8 cellular contexts compared by ENCODE assay signal in genomic region chr7:129376076-129376777, GRCh38. TPM values are rescaled to one million over a fixed set of nuclear protein-coding genes. Genes with fewer than 3 reads are reported as not detected.
A peak's percentile ranks its signal among the peaks of the same experiment; 100 is the strongest.
DNase-seq lines count a peak whose midpoint lies in the region; ATAC-seq and TF ChIP-seq lines count a peak whose summit lies in the region.

No MANE protein-coding gene starts in this region.

- no peak overlapping the region for H3K4me3 ChIP-seq in Panc1 (ENCODE audit: low read depth in 2 of 2, low read length in 2 of 2)

- no peaks in the 10 kb centered on the region for H3K27me3 ChIP-seq in Panc1 (ENCODE audit: control insufficient read depth, insufficient read depth, low read length)

- in situ Hi-C loops in Panc1 (cut with HindIII; ENCODE audit: low pct_unique_long_range_greater_than_20kb, low sequenced_read_pairs) = no loop called here

- peak overlapping the region in 1 of 2 donors; percentile 77 for H3K27ac Mint-ChIP-seq in activated naive CD4-positive, alpha-beta T cell treated with anti-CD3 and anti-CD28 coated beads, Interleukin-2, amount 50 U/mL, for 72 hours

- H3K9me3 ChIP-seq in Panc1 (ENCODE audit: control insufficient read depth, insufficient read depth, low read depth, low read length) = no peaks in the 10 kb centered on the region

- H3K27ac ChIP-seq in Panc1 (ENCODE audit: low read length) = no peak overlapping the region

- ATAC-seq in HG03354 (IDR thresholded peaks at IDR 0.05; ENCODE audit: poor library complexity, severe bottlenecking, unreplicated experiment) (peak; percentile 64), Panc1 (peak; percentile 94), HG02852 (IDR thresholded peaks at IDR 0.05; ENCODE audit: unreplicated experiment) (no peak), GM19395 (IDR thresholded peaks at IDR 0.05; ENCODE audit: unreplicated experiment) (no peak)
- peak; percentile 78 to 82 for ATAC-seq in activated naive CD4-positive, alpha-beta T cell treated with anti-CD3 and anti-CD28 coated beads, Interleukin-2, amount 50 U/mL, for 72 hours

- no peaks in the 10 kb centered on the region for H3K9me3 Mint-ChIP-seq in activated naive CD4-positive, alpha-beta T cell treated with anti-CD3 and anti-CD28 coated beads, Interleukin-2, amount 50 U/mL, for 72 hours

- no TSS peak for BruUV-seq in Panc1 (replicated peaks; lab: Mats Ljungman, UMichigan)

- TF ChIP-seq CTCF in Panc1 (IDR thresholded peaks at IDR 0.05) = peak; percentile 82

- no peaks in the 10 kb centered on the region for H3K36me3 ChIP-seq in Panc1 (ENCODE audit: control insufficient read depth, insufficient read depth, low read length)

- DNase-seq in EH (ENCODE audit: low read depth) (peak; percentile 41), Panc1 (ENCODE audit: low read depth, low spot score) (peak; percentile 47), iris pigment epithelial cell (ENCODE audit: low read depth) (peak; percentile 41)
- peak in 1 of 2 donors; percentile 66 for DNase-seq in activated naive CD4-positive, alpha-beta T cell treated with anti-CD3 and anti-CD28 coated beads, Interleukin-2, amount 50 U/mL, for 72 hours (ENCODE audit: low spot score in 2 of 2)
- DNase-seq in stimulated activated CD4-positive, alpha-beta T cell treated with anti-CD3 and anti-CD28 coated beads, Interleukin-4, amount 100 ng/mL, for 4 hours = peak; percentile 25 to 30

- no peaks in the 10 kb centered on the region for H3K36me3 Mint-ChIP-seq in activated naive CD4-positive, alpha-beta T cell treated with anti-CD3 and anti-CD28 coated beads, Interleukin-2, amount 50 U/mL, for 72 hours

- POLR2A ChIA-PET in Panc1 (lab: Charles Lee) = no interaction called here

- CTCF ChIA-PET in Panc1 (lab: Charles Lee) = interaction anchor here (0.5 to 2.0 kb wide), 7 partner anchors 9 to 281 kb away, joined by 3 to 16 read pairs (median 4); no protein-coding TSS in a partner anchor

- intact Hi-C loops in Panc1 (cut with micrococcal nuclease; ENCODE audit: unreplicated experiment) = no loop called here

- H3K4me1 ChIP-seq in Panc1 (ENCODE audit: control insufficient read depth, insufficient read depth, low read length) = no peaks in the 10 kb centered on the region

RNA-seq across cellular contexts. Expression of gene STRIP2, which starts 58.0 kb away (rescaled TPM):
- total RNA-seq in Panc1 (2021; ENCODE audit: unreplicated experiment) = 5.1 TPM
- 2.4 TPM for polyA plus RNA-seq in Panc1 (2012; ENCODE audit: insufficient read length)
- 100 to 1,000 TPM in 1 of 2 donors, 10 to 100 TPM in 1; 49.2 to 120 TPM for total RNA-seq in activated naive CD4-positive, alpha-beta T cell treated with anti-CD3 and anti-CD28 coated beads, Interleukin-2, amount 50 U/mL, for 72 hours

Comparison
In these comparisons a context has a peak if more than half of its experiments do, and no peak if none do; other contexts are left out.
1. ATAC-seq: peak in HG03354 (single experiment), Panc1 (single experiment) and activated naive CD4-positive, alpha-beta T cell treated with anti-CD3 and anti-CD28 coated beads, Interleukin-2, amount 50 U/mL, for 72 hours (2 of 2); none in HG02852 (single experiment) and GM19395 (single experiment).